11 cellular contexts compared by ENCODE assay signal in genomic region chr13:40318366-40318765, GRCh38.
DNase-seq lines count a peak whose midpoint lies in the region; ATAC-seq and TF ChIP-seq lines count a peak whose summit lies in the region.
"Had no signal": no experiment of that assay in that cellular context is flagged by ENCODE, and none has a peak within 500 bp of the region (broad histone marks: within the 10 kb centered on the region; RNA-seq: fewer than 3 reads in every experiment).

No MANE protein-coding gene starts in this region.

- no peak overlapping the region for H3K4me3 Mint-ChIP-seq in MCF 10A (ENCODE audit: unreplicated experiment)

- H3K9me3 ChIP-seq in mammary epithelial cell (replicated peaks; ENCODE audit: insufficient read depth, low read length) (no peaks in the 10 kb centered on the region), thyroid gland (no peaks in the 10 kb centered on the region)

- H3K9me3 Mint-ChIP-seq in MCF 10A (ENCODE audit: unreplicated experiment): no peaks in the 10 kb centered on the region

- peaks cover 6% of the 10 kb centered on the region for H3K36me3 Mint-ChIP-seq in MCF 10A (ENCODE audit: insufficient read depth, unreplicated experiment)

- POLR2A ChIA-PET in MCF 10A (lab: Yijun Ruan, JAX): interaction anchor here (0.5 to 1.6 kb wide), 3 partner anchors 14 to 743 kb away, joined by 4 to 5 read pairs (median 4); partner anchors contain the start of gene WBP4

- H3K27ac ChIP-seq in mammary epithelial cell (ENCODE audit: insufficient read depth, low read depth, low read length) (no peak overlapping the region), thyroid gland (no peak overlapping the region), coronary artery (no peak overlapping the region)
- H3K27ac ChIP-seq: BLaER1 treated with 17β-estradiol and CSF1 and Interleukin-3, amounts not matched to agents 10 nM and 100 nM had no signal

- no peak overlapping the region for H3K4me3 ChIP-seq in mammary epithelial cell (replicated peaks in 1 of 3; ENCODE audit: insufficient read depth in 1 of 3, low read depth in 2 of 3, low read length in 3 of 3)
- H3K4me3 ChIP-seq in thyroid gland (replicated peaks in 1 of 3): no peak overlapping the region
- H3K4me3 ChIP-seq in coronary artery: no peak overlapping the region
- H3K4me3 ChIP-seq: BLaER1 treated with 17β-estradiol and CSF1 and Interleukin-3, amounts not matched to agents 10 nM and 100 nM had no signal

- no peak overlapping the region for H2AFZ ChIP-seq in mammary epithelial cell (ENCODE audit: low read depth, low read length)

- intact Hi-C loops in MCF 10A (cut with micrococcal nuclease): loop anchor here (10.0 kb wide), 1 partner anchor 64 kb away; no protein-coding TSS in a partner anchor
- intact Hi-C loops in mammary epithelial cell (cut with micrococcal nuclease): no loop called here
- intact Hi-C loops in left ventricle myocardium superior (cut with micrococcal nuclease): no loop called here
- intact Hi-C loops in thyroid gland (cut with DNase I): no loop called here

- 39% methylated on average over 2 of the region's 2 CpGs for WGBS in mammary epithelial cell (ENCODE audit: low coverage, missing lambda C conversion rate)
- WGBS in thyroid gland, 2 donors: 35 to 53% methylated on average over 2 of the region's 2 CpGs

- BruUV-seq in MCF 10A (replicated peaks; lab: Mats Ljungman, UMichigan): no TSS peak
- no TSS peak for BruUV-seq in mammary epithelial cell (replicated peaks; lab: Mats Ljungman, UMichigan)

- no peak overlapping the region for H3K27ac Mint-ChIP-seq in MCF 10A (ENCODE audit: low read depth, unreplicated experiment)

- ATAC-seq in left ventricle myocardium superior (peak; percentile 80), GM18907 (IDR thresholded peaks at IDR 0.05; ENCODE audit: unreplicated experiment) (no peak)

- CTCF ChIA-PET in MCF 10A (lab: Yijun Ruan, JAX): no interaction called here
- CTCF ChIA-PET in mammary epithelial cell (lab: Charles Lee; ENCODE audit: low non-redundant PET): no interaction called here

- no peak for TF ChIP-seq POLR2A in thyroid gland (IDR thresholded peaks at IDR 0.05)

- DNase-seq in MCF 10A (ENCODE audit: unreplicated experiment) (peak; percentile 70), mammary epithelial cell (no peak), SHP77 (lab: John Stamatoyannopoulos, UW) (peak; percentile 10 to 64), left ventricle myocardium superior (peak; percentile 76), thyroid gland (peak; percentile 80 to 81), NCI-H226 (no peak), coronary artery (ENCODE audit: low spot score) (no peak)
- DNase-seq: activated CD8-positive, alpha-beta memory T cell treated with anti-CD3 and anti-CD28 coated beads, Interleukin-2, amount 50 U/mL, for 48 hours; NCI-H2081 had no signal

- H3K9ac ChIP-seq in mammary epithelial cell (ENCODE audit: insufficient read depth, low read length): no peak overlapping the region
- H3K9ac ChIP-seq: BLaER1 treated with 17β-estradiol and CSF1 and Interleukin-3, amounts not matched to agents 10 nM and 100 nM had no signal

- no peak overlapping the region for H3K4me2 ChIP-seq in mammary epithelial cell (ENCODE audit: insufficient read depth, low read depth, low read length)

- TF ChIP-seq CTCF in MCF 10A (IDR thresholded peaks at IDR 0.05; ENCODE audit: unreplicated experiment) (no peak), mammary epithelial cell (conservative IDR thresholded peaks at IDR 0.05 in 1 of 2, IDR thresholded peaks at IDR 0.05 in 1 of 2; ENCODE audit: extremely low read depth in 1 of 2, insufficient read depth in 1 of 2, low read depth in 1 of 2, low read length in 2 of 2) (no peak), thyroid gland (IDR thresholded peaks at IDR 0.05) (no peak), coronary artery (IDR thresholded peaks at IDR 0.05) (no peak)

- dilution Hi-C loops in mammary epithelial cell (cut with HindIII; ENCODE audit: low sequenced_read_pairs): no loop called here

- H3K27me3 Mint-ChIP-seq in MCF 10A (ENCODE audit: insufficient read depth, unreplicated experiment): no peaks in the 10 kb centered on the region

- no peaks in the 10 kb centered on the region for H3K36me3 ChIP-seq in mammary epithelial cell (ENCODE audit: insufficient read depth, low read length)
- H3K36me3 ChIP-seq in thyroid gland: no peaks in the 10 kb centered on the region
- H3K36me3 ChIP-seq: BLaER1 treated with 17β-estradiol and CSF1 and Interleukin-3, amounts not matched to agents 10 nM and 100 nM had no signal

- H3K27me3 ChIP-seq in mammary epithelial cell (ENCODE audit: insufficient read depth, low read length) (no peaks in the 10 kb centered on the region), thyroid gland (no peaks in the 10 kb centered on the region)
- H3K27me3 ChIP-seq: BLaER1 treated with 17β-estradiol and CSF1 and Interleukin-3, amounts not matched to agents 10 nM and 100 nM had no signal

- no peaks in the 10 kb centered on the region for H4K20me1 ChIP-seq in mammary epithelial cell (ENCODE audit: insufficient read depth, low read length)
- H4K20me1 ChIP-seq: BLaER1 treated with 17β-estradiol and CSF1 and Interleukin-3, amounts not matched to agents 10 nM and 100 nM had no signal

- in situ Hi-C loops in mammary epithelial cell (cut with MboI; ENCODE audit: low sequenced_read_pairs in 2 of 2): no loop called here

- H3K4me1 ChIP-seq in mammary epithelial cell (ENCODE audit: insufficient read depth, low read length) (no peaks in the 10 kb centered on the region), thyroid gland (peaks cover 0 to 5% of the 10 kb centered on the region in 2 donors)

- H3K79me2 ChIP-seq in mammary epithelial cell (ENCODE audit: insufficient read depth, low read length): no peaks in the 10 kb centered on the region

- peaks cover 18% of the 10 kb centered on the region for H3K4me1 Mint-ChIP-seq in MCF 10A (ENCODE audit: insufficient read depth, unreplicated experiment)

Comparison
In these comparisons a context has a peak if more than half of its experiments do, and no peak if none do; other contexts are left out.
1. DNase-seq: peak in MCF 10A (single experiment), SHP77 (2 of 2), left ventricle myocardium superior (single experiment) and thyroid gland (2 of 2); none in mammary epithelial cell (single experiment), NCI-H226 (single experiment) and coronary artery (single experiment).